In the genomic region with DNA sequence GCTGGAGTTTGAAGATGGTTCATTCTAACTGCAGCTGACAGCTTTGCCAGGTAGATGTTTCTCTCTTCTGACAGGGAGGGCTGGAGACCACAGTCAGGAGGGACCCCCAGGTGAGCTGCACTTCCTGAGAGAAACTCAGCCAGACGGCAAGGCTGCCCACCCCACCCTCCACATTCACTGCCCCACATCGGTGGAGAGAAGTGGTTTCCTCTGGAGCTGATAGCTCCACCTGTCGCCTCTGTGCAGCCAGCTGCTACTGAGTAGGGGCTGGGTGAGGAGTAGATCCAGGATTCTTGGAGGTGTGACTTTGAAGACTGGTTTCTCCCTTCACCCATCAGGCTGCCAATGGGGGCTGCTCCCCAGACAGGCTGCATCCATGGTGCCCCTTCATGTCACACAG, we compare ENCODE assay signal across 15 cellular contexts.
A peak's percentile ranks its signal among the peaks of the same experiment; 100 is the strongest.
DNase-seq lines count a peak whose midpoint lies in the region; ATAC-seq, FAIRE-seq and TF ChIP-seq lines count a peak whose summit lies in the region.
"Had no signal": no experiment of that assay in that cellular context is flagged by ENCODE, and none has a peak within 500 bp of the region (broad histone marks: within the 10 kb centered on the region; RNA-seq: fewer than 3 reads in every experiment).

No MANE protein-coding gene starts in this region.

- no peak for FAIRE-seq in K562 (lab: Jason Lieb, UNC)
- FAIRE-seq: GM12878, GM18507 had no signal

- H4K91ac ChIP-seq in mesenchymal stem cell (ENCODE audit: low read length): no peak overlapping the region

- H3K27me3 ChIP-seq in K562 (ENCODE audit: control insufficient read depth in 2 of 2, insufficient read depth in 2 of 2, low read length in 2 of 2) (peaks cover 3 to 11% of the 10 kb centered on the region in 2 experiments; a peak in 1 of 5 replicates), mesenchymal stem cell (ENCODE audit: control insufficient read depth in 1 of 2, insufficient read depth in 1 of 2, low read length in 2 of 2) (peaks cover 29 to 33% of the 10 kb centered on the region in 2 experiments)
- H3K27me3 ChIP-seq: BLaER1 treated with 17β-estradiol and CSF1 and Interleukin-3, amounts not matched to agents 10 nM and 100 nM had no signal

- H3K4me3 ChIP-seq in K562: no peak overlapping the region
- H3K4me3 ChIP-seq in mesenchymal stem cell (ENCODE audit: insufficient read depth in 1 of 2, low read depth in 1 of 2, low read length in 2 of 2): no peak overlapping the region
- H3K4me3 ChIP-seq: BLaER1 treated with 17β-estradiol and CSF1 and Interleukin-3, amounts not matched to agents 10 nM and 100 nM; GM12878; GM23338 had no signal

- no peak for TF ChIP-seq RAD21 in K562 (CRISPR knock-in tag; conservative IDR thresholded peaks at IDR 0.05 in 1 of 2, IDR thresholded peaks at IDR 0.05 in 1 of 2)

- no peak overlapping the region for H2AK5ac ChIP-seq in mesenchymal stem cell (ENCODE audit: low read length, severe bottlenecking)

- H3K4me3 Mint-ChIP-seq in activated CD4-positive, alpha-beta T cell treated with anti-CD3 and anti-CD28 coated beads, Interleukin-2, amount 10 ng/mL, durations not matched to agents 24 days and 14 days: no peak overlapping the region
- H3K4me3 Mint-ChIP-seq in activated CD4-positive, alpha-beta T cell treated with anti-CD3 and anti-CD28 coated beads, Interleukin-2, amount 10 ng/mL, durations not matched to agents 7 days and 5 days: no peak overlapping the region
- H3K4me3 Mint-ChIP-seq: CD4-positive, CD25-positive, alpha-beta regulatory T cell; GM23338 had no signal

- no peak overlapping the region for H3K18ac ChIP-seq in mesenchymal stem cell (ENCODE audit: low read depth in 1 of 2, low read length in 2 of 2)

- peak; percentile 7 for DNase-seq in NCI-H510A (lab: John Stamatoyannopoulos, UW)
- no peak for DNase-seq in NCI-H510A treated with DMSO at 0.1 percent for 48 hours (lab: John Stamatoyannopoulos, UW)
- peak; percentile 33 for DNase-seq in activated CD4-positive, alpha-beta T cell treated with anti-CD3 and anti-CD28 coated beads, Interleukin-2, amount 10 ng/mL, durations not matched to agents 24 days and 14 days
- no peak for DNase-seq in activated CD4-positive, alpha-beta T cell treated with anti-CD3 and anti-CD28 coated beads, Interleukin-2, amount 10 ng/mL, durations not matched to agents 7 days and 5 days
- DNase-seq in K562 (ENCODE audit: extremely low read depth in 1 of 4, low spot score in 3 of 4): no peak
- DNase-seq in NCI-H2029 (lab: John Stamatoyannopoulos, UW): no peak
- DNase-seq in mesenchymal stem cell: no peak
- DNase-seq: ACHN; CD4-positive, CD25-positive, alpha-beta regulatory T cell; DMS79; H7 had no signal

- in situ Hi-C loops in K562 (cut with MboI): no loop called here

- WGBS in K562 (ENCODE audit: insufficient coverage, low coverage, missing lambda C conversion rate): 0% methylated on average over 3 of the region's 3 CpGs
- WGBS in mesenchymal stem cell: 86% methylated on average over 1 of the region's 3 CpGs

- H3K4me2 ChIP-seq in K562 (ENCODE audit: insufficient read depth, low read length): no peak overlapping the region
- H3K4me2 ChIP-seq in mesenchymal stem cell (ENCODE audit: low read length, poor library complexity, severe bottlenecking): no peak overlapping the region
- H3K4me2 ChIP-seq: BLaER1 treated with 17β-estradiol and CSF1 and Interleukin-3, amounts not matched to agents 10 nM and 100 nM; GM23338 had no signal

- TF ChIP-seq POLR2A in K562 (conservative IDR thresholded peaks at IDR 0.05): no peak

- CTCF ChIA-PET in activated CD4-positive, alpha-beta T cell treated with anti-CD3 and anti-CD28 coated beads, Interleukin-2, amount 10 ng/mL, durations not matched to agents 7 days and 5 days (lab: Charles Lee): interaction anchor here (1.2 kb wide), 1 partner anchor 14 kb away, joined by 3 read pairs; no protein-coding TSS in a partner anchor
- CTCF ChIA-PET in K562 (lab: Yijun Ruan, JAX; ENCODE audit: low intra/inter-chr PET ratio): no interaction called here

- H3K36me3 ChIP-seq in K562 (ENCODE audit: control insufficient read depth, insufficient read depth, low read length): no peaks in the 10 kb centered on the region
- no peaks in the 10 kb centered on the region for H3K36me3 ChIP-seq in mesenchymal stem cell (ENCODE audit: control insufficient read depth in 1 of 2, insufficient read depth in 2 of 2, low read depth in 1 of 2, low read length in 2 of 2)
- H3K36me3 ChIP-seq: BLaER1 treated with 17β-estradiol and CSF1 and Interleukin-3, amounts not matched to agents 10 nM and 100 nM had no signal

- no peaks in the 10 kb centered on the region for H3K9me1 ChIP-seq in K562 (ENCODE audit: control insufficient read depth, insufficient read depth, low read length)

- TF ChIP-seq CTCF in K562 (IDR thresholded peaks at IDR 0.05 in 2 of 3, conservative IDR thresholded peaks at IDR 0.05 in 1 of 3; ENCODE audit: insufficient read depth in 2 of 3, low read depth in 1 of 3, low read length in 3 of 3): no peak

- H3K4ac ChIP-seq in mesenchymal stem cell (ENCODE audit: low read depth in 1 of 2, low read length in 2 of 2): no peak overlapping the region

- peak; percentile 37; the same call in 1 of the 3 replicates for ATAC-seq in K562
- ATAC-seq: GM12878, GM23338 had no signal

- H3K36me3 Mint-ChIP-seq in activated CD4-positive, alpha-beta T cell treated with anti-CD3 and anti-CD28 coated beads, Interleukin-2, amount 10 ng/mL, durations not matched to agents 24 days and 14 days (ENCODE audit: low read depth): no peaks in the 10 kb centered on the region
- H3K36me3 Mint-ChIP-seq in activated CD4-positive, alpha-beta T cell treated with anti-CD3 and anti-CD28 coated beads, Interleukin-2, amount 10 ng/mL, durations not matched to agents 7 days and 5 days (ENCODE audit: low read depth): no peaks in the 10 kb centered on the region
- H3K36me3 Mint-ChIP-seq: CD4-positive, CD25-positive, alpha-beta regulatory T cell had no signal

- no peaks in the 10 kb centered on the region for H4K20me1 ChIP-seq in K562 (replicated peaks; ENCODE audit: control insufficient read depth, insufficient read depth, low read length)
- H4K20me1 ChIP-seq: BLaER1 treated with 17β-estradiol and CSF1 and Interleukin-3, amounts not matched to agents 10 nM and 100 nM had no signal

- H2BK15ac ChIP-seq in mesenchymal stem cell (ENCODE audit: low read depth, poor library complexity, severe bottlenecking): no peak overlapping the region

- no peak overlapping the region for H3K9ac ChIP-seq in K562 (ENCODE audit: insufficient read depth in 1 of 2, low read depth in 2 of 2, low read length in 2 of 2)
- H3K9ac ChIP-seq in mesenchymal stem cell (ENCODE audit: low read length): no peak overlapping the region
- H3K9ac ChIP-seq: BLaER1 treated with 17β-estradiol and CSF1 and Interleukin-3, amounts not matched to agents 10 nM and 100 nM had no signal

- no peak overlapping the region for H3K27ac Mint-ChIP-seq in activated CD4-positive, alpha-beta T cell treated with anti-CD3 and anti-CD28 coated beads, Interleukin-2, amount 10 ng/mL, durations not matched to agents 24 days and 14 days
- H3K27ac Mint-ChIP-seq in activated CD4-positive, alpha-beta T cell treated with anti-CD3 and anti-CD28 coated beads, Interleukin-2, amount 10 ng/mL, durations not matched to agents 7 days and 5 days: no peak overlapping the region
- H3K27ac Mint-ChIP-seq: CD4-positive, CD25-positive, alpha-beta regulatory T cell; GM23338 had no signal

- no TSS peak for BruUV-seq in K562 (replicated peaks; lab: Mats Ljungman, UMichigan)

- POLR2A ChIA-PET in activated CD4-positive, alpha-beta T cell treated with anti-CD3 and anti-CD28 coated beads, Interleukin-2, amount 10 ng/mL, durations not matched to agents 7 days and 5 days (lab: Charles Lee): no interaction called here
- POLR2A ChIA-PET in K562 (lab: Yijun Ruan, JAX): interaction anchor here (0.7 to 1.6 kb wide), 2 partner anchors 10 to 210 kb away, joined by 3 to 5 read pairs; no protein-coding TSS in a partner anchor

- H3K79me2 ChIP-seq in K562 (ENCODE audit: control insufficient read depth, insufficient read depth, low read length): no peaks in the 10 kb centered on the region

- no peak overlapping the region for H2BK12ac ChIP-seq in mesenchymal stem cell (ENCODE audit: low read length in 2 of 2)

- H3K4me1 Mint-ChIP-seq in activated CD4-positive, alpha-beta T cell treated with anti-CD3 and anti-CD28 coated beads, Interleukin-2, amount 10 ng/mL, durations not matched to agents 24 days and 14 days: no peaks in the 10 kb centered on the region
- H3K4me1 Mint-ChIP-seq in activated CD4-positive, alpha-beta T cell treated with anti-CD3 and anti-CD28 coated beads, Interleukin-2, amount 10 ng/mL, durations not matched to agents 7 days and 5 days: no peaks in the 10 kb centered on the region
- H3K4me1 Mint-ChIP-seq: CD4-positive, CD25-positive, alpha-beta regulatory T cell had no signal

- no peak for TF ChIP-seq EP300 in K562 (IDR thresholded peaks at IDR 0.05; ENCODE audit: low read length)

- intact Hi-C loops in activated CD4-positive, alpha-beta T cell treated with anti-CD3 and anti-CD28 coated beads, Interleukin-2, amount 10 ng/mL, durations not matched to agents 24 days and 14 days (cut with micrococcal nuclease): no loop called here
- intact Hi-C loops in K562 (cut with micrococcal nuclease): no loop called here

- no peak overlapping the region for H4K8ac ChIP-seq in mesenchymal stem cell (ENCODE audit: low read length)

- H3K4me1 ChIP-seq in K562 (replicated peaks in 1 of 2; ENCODE audit: control insufficient read depth in 2 of 2, insufficient read depth in 2 of 2, low read length in 2 of 2): no peaks in the 10 kb centered on the region
- no peaks in the 10 kb centered on the region for H3K4me1 ChIP-seq in mesenchymal stem cell (ENCODE audit: control insufficient read depth, insufficient read depth, low read depth, low read length)
- H3K4me1 ChIP-seq: BLaER1 treated with 17β-estradiol and CSF1 and Interleukin-3, amounts not matched to agents 10 nM and 100 nM had no signal

- peaks cover 13% of the 10 kb centered on the region for H3K27me3 Mint-ChIP-seq in activated CD4-positive, alpha-beta T cell treated with anti-CD3 and anti-CD28 coated beads, Interleukin-2, amount 10 ng/mL, durations not matched to agents 24 days and 14 days
- H3K27me3 Mint-ChIP-seq in activated CD4-positive, alpha-beta T cell treated with anti-CD3 and anti-CD28 coated beads, Interleukin-2, amount 10 ng/mL, durations not matched to agents 7 days and 5 days: peaks cover 4% of the 10 kb centered on the region

- H3K9me3 Mint-ChIP-seq in activated CD4-positive, alpha-beta T cell treated with anti-CD3 and anti-CD28 coated beads, Interleukin-2, amount 10 ng/mL, durations not matched to agents 24 days and 14 days: peaks cover 9% of the 10 kb centered on the region
- peaks cover 1% of the 10 kb centered on the region for H3K9me3 Mint-ChIP-seq in activated CD4-positive, alpha-beta T cell treated with anti-CD3 and anti-CD28 coated beads, Interleukin-2, amount 10 ng/mL, durations not matched to agents 7 days and 5 days

- no peak overlapping the region for H2BK5ac ChIP-seq in mesenchymal stem cell (ENCODE audit: low read depth, low read length, poor library complexity, severe bottlenecking)

- H3K14ac ChIP-seq in mesenchymal stem cell (ENCODE audit: low read length in 2 of 2): no peak overlapping the region

- no peak overlapping the region for H2BK120ac ChIP-seq in mesenchymal stem cell (ENCODE audit: low read depth, low read length)

- H3K79me1 ChIP-seq in mesenchymal stem cell (replicated peaks; ENCODE audit: low read length, poor library complexity, severe bottlenecking): no peaks in the 10 kb centered on the region

- H3K27ac ChIP-seq in K562 (ENCODE audit: extremely low read depth, low read depth, low read length): no peak overlapping the region
- H3K27ac ChIP-seq in mesenchymal stem cell (ENCODE audit: low read length, poor library complexity, severe bottlenecking): no peak overlapping the region
- H3K27ac ChIP-seq: BLaER1 treated with 17β-estradiol and CSF1 and Interleukin-3, amounts not matched to agents 10 nM and 100 nM had no signal

- no peak overlapping the region for H3K23ac ChIP-seq in mesenchymal stem cell (ENCODE audit: low read length in 2 of 2)

- H3K9me3 ChIP-seq in K562 (replicated peaks; ENCODE audit: control insufficient read depth, insufficient read depth, low read depth, low read length): no peaks in the 10 kb centered on the region
- H3K9me3 ChIP-seq in mesenchymal stem cell (ENCODE audit: control insufficient read depth, low read length): no peaks in the 10 kb centered on the region
- H3K9me3 ChIP-seq: BLaER1 treated with 17β-estradiol and CSF1 and Interleukin-3, amounts not matched to agents 10 nM and 100 nM had no signal

- no peak overlapping the region for H2AFZ ChIP-seq in K562 (ENCODE audit: low read depth, low read length)
- no peak overlapping the region for H2AFZ ChIP-seq in mesenchymal stem cell (ENCODE audit: low read depth, low read length)
- H2AFZ ChIP-seq: GM23338 had no signal

Comparison
In these comparisons a context has a peak if more than half of its experiments do, and no peak if none do; other contexts are left out.
1. DNase-seq: peak in NCI-H510A (single experiment) and activated CD4-positive, alpha-beta T cell treated with anti-CD3 and anti-CD28 coated beads, Interleukin-2, amount 10 ng/mL, durations not matched to agents 24 days and 14 days (single experiment); none in NCI-H510A treated with DMSO at 0.1 percent for 48 hours (single experiment), activated CD4-positive, alpha-beta T cell treated with anti-CD3 and anti-CD28 coated beads, Interleukin-2, amount 10 ng/mL, durations not matched to agents 7 days and 5 days (single experiment), K562 (0 of 4), NCI-H2029 (single experiment) and mesenchymal stem cell (single experiment).